Comparison of ENCODE assay signal across 19 cellular contexts in genomic region chr9:87831159-87831558, GRCh38.
"Had no signal": no experiment of that assay in that cellular context is flagged by ENCODE, and none has a peak within 500 bp of the region (broad histone marks: within the 10 kb centered on the region; RNA-seq: fewer than 3 reads in every experiment).

No MANE protein-coding gene starts in this region.

- H3K4me3 ChIP-seq: esophagus squamous epithelium, lower lobe of right lung, prostate gland, right atrium auricular region, sigmoid colon, spleen, testis, tibial artery had no signal

- H3K36me3 ChIP-seq: esophagus squamous epithelium, lower lobe of right lung, prostate gland, right atrium auricular region, sigmoid colon, spleen, tibial artery had no signal

- H3K9me3 ChIP-seq: esophagus squamous epithelium, lower lobe of right lung, prostate gland, right atrium auricular region, sigmoid colon, spleen, testis, tibial artery had no signal

- H3K4me1 ChIP-seq: esophagus squamous epithelium, lower lobe of right lung, prostate gland, right atrium auricular region, sigmoid colon, spleen, testis, tibial artery had no signal

- H3K9ac ChIP-seq: parathyroid adenoma had no signal

- H3K27me3 ChIP-seq: right atrium auricular region, sigmoid colon, testis had no signal

- DNase-seq: cortex of kidney; effector memory CD8-positive, alpha-beta T cell; erythroblast; esophagus squamous epithelium; left ventricle myocardium superior; lower lobe of right lung; naive thymus-derived CD8-positive, alpha-beta T cell; nephron progenitor cell; occipital lobe; sigmoid colon; spleen; stimulated activated CD4-positive, alpha-beta T cell treated with anti-CD3 and anti-CD28 coated beads, Interleukin-4, amount 100 ng/mL, for 4 hours; stimulated activated naive CD8-positive, alpha-beta T cell treated with anti-CD3 and anti-CD28 coated beads, Interleukin-15, Interleukin-2, amounts not matched to agents 100 U/mL and 50 U/mL, for 24 hours; substantia nigra; testis; tibial artery had no signal
